20 cellular contexts compared by ENCODE assay signal in the genomic region with DNA sequence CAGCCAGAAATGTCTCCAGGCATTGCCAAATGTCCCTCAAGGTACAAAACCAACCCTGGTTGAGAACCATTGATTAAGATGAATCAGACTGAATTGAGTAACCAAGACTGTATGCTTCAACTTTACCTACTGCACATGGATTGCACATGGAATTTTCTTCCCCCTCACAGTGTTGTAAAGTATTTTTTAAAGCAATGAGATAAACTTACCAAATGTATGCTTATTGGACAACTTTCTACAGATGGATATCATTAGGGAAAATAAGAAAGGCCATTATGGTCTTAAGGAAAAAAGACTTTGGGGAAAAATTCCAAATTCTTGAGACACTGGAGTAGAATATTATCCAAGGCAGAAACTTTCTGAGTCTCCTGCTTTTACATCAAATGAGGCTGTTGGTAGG.
"Had no signal": no experiment of that assay in that cellular context is flagged by ENCODE, and none has a peak within 500 bp of the region (broad histone marks: within the 10 kb centered on the region; RNA-seq: fewer than 3 reads in every experiment).

No MANE protein-coding gene starts in this region.

- H3K4me1 ChIP-seq: right atrium auricular region, sigmoid colon, testis, tibial nerve had no signal

- H3K9me3 ChIP-seq: neutrophil, testis, tibial nerve had no signal

- DNase-seq: effector CD4-positive, alpha-beta T cell; endodermal cell; foreskin melanocyte; heart left ventricle; hippocampal formation; kidney glomerular epithelial cell; naive thymus-derived CD4-positive, alpha-beta T cell; nephron progenitor cell; sigmoid colon; stimulated activated CD4-positive, alpha-beta T cell treated with anti-CD3 and anti-CD28 coated beads, Interleukin-2, amount 100 ng/mL, for 24 hours; stimulated activated CD4-positive, alpha-beta T cell treated with anti-CD3 and anti-CD28 coated beads, Interleukin-4, amount 100 ng/mL, for 4 hours; stimulated activated naive B cell treated with anti-CD40 and anti-IgM and Interleukin-4, amounts not matched to agents 10 μg/mL and 1 μg/mL and 100 μg/mL, for 72 hours; stimulated activated naive CD8-positive, alpha-beta T cell treated with anti-CD3 and anti-CD28 coated beads, Interleukin-15, amount 100 ng/mL, for 72 hours; testis had no signal

- H3K27ac ChIP-seq: coronary artery, heart left ventricle, neutrophil, right atrium auricular region, sigmoid colon, skin epidermis, testis, tibial nerve had no signal

- ATAC-seq: esophagus mucosa; heart left ventricle; naive thymus-derived CD4-positive, alpha-beta T cell; stimulated activated naive B cell treated with anti-CD40 and anti-IgM and Interleukin-4, amounts not matched to agents 10 μg/mL and 1 μg/mL and 100 μg/mL, for 72 hours; stimulated activated naive CD8-positive, alpha-beta T cell treated with anti-CD3 and anti-CD28 coated beads, Interleukin-15, amount 100 ng/mL, for 72 hours had no signal

- H3K27me3 ChIP-seq: heart left ventricle, neutrophil, right atrium auricular region, sigmoid colon, testis, tibial nerve had no signal

- H3K36me3 ChIP-seq: heart left ventricle, neutrophil, right atrium auricular region, sigmoid colon, tibial nerve had no signal

- H3K4me3 ChIP-seq: coronary artery, heart left ventricle, right atrium auricular region, sigmoid colon, skin epidermis, testis, tibial nerve had no signal
